In genomic region chr19:6739390-6739883, GRCh38 we compare ENCODE assay signal across 8 cellular contexts. TPM values are rescaled to one million over a fixed set of nuclear protein-coding genes. Genes with fewer than 3 reads are reported as not detected.
DNase-seq lines count a peak whose midpoint lies in the region; ATAC-seq, FAIRE-seq and TF ChIP-seq lines count a peak whose summit lies in the region.

Gene TRIP10 (plus strand): TSS chr19:6739680. CDS start chr19:6739762, 82 bp downstream.

- peak within 1 kb of the TSS; percentile 98 for H3K27ac Mint-ChIP-seq in activated CD4-positive, alpha-beta memory T cell treated with anti-CD3 and anti-CD28 coated beads for 36 hours

- H3K9ac ChIP-seq in HepG2 (ENCODE audit: insufficient read depth, low read depth, low read length) = peak within 1 kb of the TSS; percentile 76

- no peak for TF ChIP-seq EP300 in HepG2 (IDR thresholded peaks at IDR 0.05; ENCODE audit: low read depth in 2 of 2, low read length in 2 of 2)
- TF ChIP-seq EP300 in HepG2 (CRISPR knock-in tag; IDR thresholded peaks at IDR 0.05; ENCODE audit: borderline replicate concordance) = no peak

- H3K4me1 Mint-ChIP-seq in activated CD4-positive, alpha-beta memory T cell treated with anti-CD3 and anti-CD28 coated beads for 36 hours (ENCODE audit: low read depth) = peaks cover 37% of the 10 kb centered on the region

- BruUV-seq in HepG2 (replicated peaks; lab: Mats Ljungman, UMichigan) = no TSS peak

- H3K4me3 Mint-ChIP-seq in activated CD4-positive, alpha-beta memory T cell treated with anti-CD3 and anti-CD28 coated beads for 36 hours = peak within 1 kb of the TSS; percentile 98

- peak in 1 of 2 experiments; percentile 48; a peak in 1 of 4 replicates for TF ChIP-seq POLR2A in HepG2 (IDR thresholded peaks at IDR 0.05; ENCODE audit: insufficient read depth in 1 of 2, low read depth in 2 of 2, low read length in 2 of 2)

- no peaks in the 10 kb centered on the region for H3K27me3 Mint-ChIP-seq in activated CD4-positive, alpha-beta memory T cell treated with anti-CD3 and anti-CD28 coated beads for 36 hours

- TF ChIP-seq CTCF in dorsolateral prefrontal cortex (IDR thresholded peaks at IDR 0.05 in 54 of 56, conservative IDR thresholded peaks at IDR 0.05 in 2 of 56; ENCODE audit: low read depth in 1 of 56, partially characterized antibody in 56 of 56) (no peak), HepG2 (CRISPR knock-in tag; IDR thresholded peaks at IDR 0.05) (no peak)

- H3K36me3 Mint-ChIP-seq in activated CD4-positive, alpha-beta memory T cell treated with anti-CD3 and anti-CD28 coated beads for 36 hours = peaks cover 24% of the 10 kb centered on the region

- TF ChIP-seq RAD21 in HepG2 (CRISPR knock-in tag; IDR thresholded peaks at IDR 0.05) = no peak

- no peak for FAIRE-seq in HepG2 (lab: Jason Lieb, UNC)

- peak; percentile 81 for DNase-seq in GM19238 (ENCODE audit: insufficient read length, low spot score)
- DNase-seq in NCI-H446 treated with DMSO at 0.1 percent for 48 hours (lab: John Stamatoyannopoulos, UW) = peak; percentile 49
- peak; percentile 89 for DNase-seq in activated CD4-positive, alpha-beta memory T cell treated with anti-CD3 and anti-CD28 coated beads for 36 hours
- peak; percentile 52 to 84 (median 70) for DNase-seq in dorsolateral prefrontal cortex
- peak; percentile 68 for DNase-seq in HepG2 (ENCODE audit: low spot score)
- peak; percentile 75 for DNase-seq in stimulated activated CD4-positive, alpha-beta T cell treated with anti-CD3 and anti-CD28 coated beads, Interleukin-2, amount 100 ng/mL, for 4 hours (ENCODE audit: low read depth)
- no peak for DNase-seq in OCI-M2 (lab: John Stamatoyannopoulos, UW; ENCODE audit: unreplicated experiment)

- no peaks in the 10 kb centered on the region for H3K9me3 ChIP-seq in HepG2 (ENCODE audit: low read length)

- WGBS in HepG2 (ENCODE audit: low lambda C conversion rate) = 2% methylated on average over 24 of the region's 47 CpGs

- in situ Hi-C loops in HepG2 (cut with HindIII; ENCODE audit: extremely low pct_ligation_motif_present, low pct_unique_long_range_greater_than_20kb) = loop anchor here (5.0 kb wide), 1 partner anchor 123 kb away; no protein-coding TSS in a partner anchor

- H4K20me1 ChIP-seq in HepG2 (ENCODE audit: insufficient read depth, low read length) = peaks cover 16% of the 10 kb centered on the region

- peak within 1 kb of the TSS; percentile 93 for H3K4me2 ChIP-seq in HepG2 (ENCODE audit: low read depth, low read length)

- H3K27me3 ChIP-seq in dorsolateral prefrontal cortex (peaks cover 0 to 14% (median 0%) of the 10 kb centered on the region in 45 donors), HepG2 (ENCODE audit: control insufficient read depth in 1 of 2, insufficient read depth in 2 of 2, low read length in 2 of 2) (no peaks in the 10 kb centered on the region; a peak in 1 of 5 replicates)

- H2AFZ ChIP-seq in HepG2 (ENCODE audit: low read length) = no peak within 1 kb of the TSS

- H3K27ac ChIP-seq in dorsolateral prefrontal cortex (peak within 1 kb of the TSS; percentile 9 to 100 (median 95)), HepG2 (ENCODE audit: extremely low read length, insufficient read depth, low read length) (peak within 1 kb of the TSS; percentile 80)

- H3K4me1 ChIP-seq in HepG2 (ENCODE audit: insufficient read depth, low read length) = peaks cover 62% of the 10 kb centered on the region

- ATAC-seq in HepG2 (no peak), GM21367 (IDR thresholded peaks at IDR 0.05; ENCODE audit: unreplicated experiment) (no peak)

- H3K79me2 ChIP-seq in HepG2 (ENCODE audit: insufficient read depth, low read length) = peaks cover 32% of the 10 kb centered on the region

- H3K9me3 Mint-ChIP-seq in activated CD4-positive, alpha-beta memory T cell treated with anti-CD3 and anti-CD28 coated beads for 36 hours = no peaks in the 10 kb centered on the region

- intact Hi-C loops in activated CD4-positive, alpha-beta memory T cell treated with anti-CD3 and anti-CD28 coated beads for 36 hours (cut with micrococcal nuclease) = loop anchor here (5.0 to 10.0 kb wide), 3 partner anchors 122 to 365 kb away; partner anchors contain the start of genes ALKBH7 and PSPN
- intact Hi-C loops in dorsolateral prefrontal cortex (cut with DNase I) = loop anchor here (5.0 kb wide), 4 partner anchors 207 to 1093 kb away; partner anchors contain the start of genes EVI5L (in 1 of the 2), PSPN (in 1 of the 2) and TNFSF9 (in 1 of the 2)
- intact Hi-C loops in HepG2 (cut with micrococcal nuclease; ENCODE audit: unreplicated experiment) = loop anchor here (10.0 kb wide), 1 partner anchor 1135 kb away; the partner anchor contains the start of gene PRR36

- POLR2A ChIA-PET in activated CD4-positive, alpha-beta memory T cell treated with anti-CD3 and anti-CD28 coated beads for 36 hours (lab: Charles Lee) = interaction anchor here (0.9 to 3.6 kb wide), 2 partner anchors 28 to 124 kb away, joined by 3 to 27 read pairs; partner anchors contain the start of gene SH2D3A
- POLR2A ChIA-PET in HepG2 (lab: Yijun Ruan, JAX) = interaction anchor here (1.4 to 5.4 kb wide), 4 partner anchors 14 to 124 kb away, joined by 11 to 278 read pairs (median 51); partner anchors contain the start of gene C3

- CTCF ChIA-PET in activated CD4-positive, alpha-beta memory T cell treated with anti-CD3 and anti-CD28 coated beads for 36 hours (lab: Charles Lee) = interaction anchor here (0.7 to 7.0 kb wide), 11 partner anchors 9 to 222 kb away, joined by 3 to 106 read pairs (median 18); partner anchors contain the start of genes SH2D3A and VAV1
- CTCF ChIA-PET in HepG2 (lab: Yijun Ruan, JAX; ENCODE audit: low intra/inter-chr PET ratio, low total read pairs) = interaction anchor here (3.1 to 3.4 kb wide), 3 partner anchors 14 to 124 kb away, joined by 17 to 31 read pairs (median 25); no protein-coding TSS in a partner anchor

- H3K4me3 ChIP-seq in dorsolateral prefrontal cortex (peak within 1 kb of the TSS; percentile 42 to 91 (median 66)), HepG2 (replicated peaks in 1 of 3; ENCODE audit: insufficient read depth in 1 of 3, low read depth in 2 of 3, low read length in 3 of 3) (peak within 1 kb of the TSS; percentile 89 to 100 (median 92))

- peaks cover 4 to 17% of the 10 kb centered on the region in 2 experiments; a peak in 4 of 5 replicates for H3K36me3 ChIP-seq in HepG2 (replicated peaks in 1 of 2; ENCODE audit: control insufficient read depth in 1 of 2, insufficient read depth in 2 of 2, low read length in 2 of 2)

TF ChIP-seq in HepG2, 621 proteins besides CTCF, POLR2A, EP300 and RAD21 (continues in another document):
- no peak for TF ChIP-seq BATF2 (CRISPR knock-in tag; IDR thresholded peaks at IDR 0.05)
- peak; percentile 26; the same call in 1 of the 2 replicates for TF ChIP-seq MAZ (IDR thresholded peaks at IDR 0.05; ENCODE audit: borderline replicate concordance, low read depth, low read length)
- no peak for TF ChIP-seq MAZ (CRISPR knock-in tag; IDR thresholded peaks at IDR 0.05; ENCODE audit: low read depth)
- TF ChIP-seq, protein P1, sequence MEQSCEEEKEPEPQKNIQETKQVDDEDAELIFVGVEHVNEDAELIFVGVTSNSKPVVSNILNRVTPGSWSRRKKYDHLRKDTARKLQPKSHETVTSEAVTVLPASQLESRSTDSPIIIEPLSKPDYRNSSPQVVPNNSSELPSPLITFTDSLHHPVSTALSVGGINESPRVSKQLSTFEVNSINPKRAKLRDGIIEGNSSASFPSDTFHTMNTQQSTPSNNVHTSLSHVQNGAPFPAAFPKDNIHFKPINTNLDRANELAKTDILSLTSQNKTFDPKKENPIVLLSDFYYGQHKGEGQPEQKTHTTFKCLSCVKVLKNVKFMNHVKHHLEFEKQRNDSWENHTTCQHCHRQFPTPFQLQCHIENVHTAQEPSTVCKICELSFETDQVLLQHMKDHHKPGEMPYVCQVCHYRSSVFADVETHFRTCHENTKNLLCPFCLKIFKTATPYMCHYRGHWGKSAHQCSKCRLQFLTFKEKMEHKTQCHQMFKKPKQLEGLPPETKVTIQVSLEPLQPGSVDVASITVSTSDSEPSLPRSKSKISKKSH (CRISPR knock-in tag; IDR thresholded peaks at IDR 0.05; ENCODE audit: borderline replicate concordance) = no peak

RNA-seq across cellular contexts. Expression of gene TRIP10, which starts in this region (rescaled TPM):
- total RNA-seq in activated CD4-positive, alpha-beta memory T cell treated with anti-CD3 and anti-CD28 coated beads for 36 hours = 10 to 100 TPM; 55.9 to 56.2 TPM
- 10 to 100 TPM in 97 of 120 experiments, 1 to 10 TPM in 23; 4.5 to 54.0 (median 14.5) TPM for total RNA-seq in dorsolateral prefrontal cortex
- total RNA-seq in HepG2 (2016; rRNA removed; fragmentation: Illumina TruSeq; extraction: Trizol) = 24.1 and 32.5 TPM in 2 replicates
- total RNA-seq in HepG2 (2016; cell fraction: cytosol; rRNA removed; fragmentation: Illumina TruSeq; extraction: Trizol; ENCODE audit: low read depth) = 14.5 and 17.4 TPM in 2 replicates
- total RNA-seq in HepG2 (2016; cell fraction: insoluble cytoplasmic fraction; rRNA removed; fragmentation: Illumina TruSeq; extraction: Trizol) = 21.0 and 35.2 TPM in 2 replicates
- 24.2 and 24.9 TPM in 2 replicates for total RNA-seq in HepG2 (2016; cell fraction: membrane; rRNA removed; fragmentation: Illumina TruSeq; extraction: Trizol)
- total RNA-seq in HepG2 (2016; cell fraction: nucleus; rRNA removed; fragmentation: Illumina TruSeq; extraction: Trizol) = 15.8 and 19.9 TPM in 2 replicates
- 33.2 and 39.4 TPM in 2 replicates for polyA plus RNA-seq in HepG2 (2011; rRNA removed)
- polyA plus RNA-seq in HepG2 (2011; cell fraction: cytosol; rRNA removed) = 27.2 and 31.9 TPM in 2 replicates
- polyA plus RNA-seq in HepG2 (2011; cell fraction: nucleus; rRNA removed) = 93.2 and 99.5 TPM in 2 replicates
- polyA plus RNA-seq in HepG2 (2012) = 45.5 and 60.4 TPM in 2 replicates
- polyA plus RNA-seq in HepG2 (2016; cell fraction: cytosol; fragmentation: Illumina TruSeq; extraction: Trizol; ENCODE audit: low read depth) = 20.7 and 22.0 TPM in 2 replicates
- 32.6 and 39.0 TPM in 2 replicates for polyA plus RNA-seq in HepG2 (2016; cell fraction: insoluble cytoplasmic fraction; fragmentation: Illumina TruSeq; extraction: Trizol; ENCODE audit: low read depth)
- polyA plus RNA-seq in HepG2 (2016; cell fraction: membrane; fragmentation: Illumina TruSeq; extraction: Trizol; ENCODE audit: low read depth) = 29.2 and 30.7 TPM in 2 replicates
- polyA plus RNA-seq in HepG2 (2016; cell fraction: nucleus; fragmentation: Illumina TruSeq; extraction: Trizol; ENCODE audit: insufficient read depth, low read depth) = 79.8 and 91.2 TPM in 2 replicates
- 17.1 and 24.3 TPM in 2 replicates for polyA minus RNA-seq in HepG2 (2011; rRNA and poly(A)+ RNA removed; ENCODE audit: low replicate concordance)
- polyA minus RNA-seq in HepG2 (2011; cell fraction: cytosol; rRNA and poly(A)+ RNA removed) = 14.9 and 15.0 TPM in 2 replicates
- polyA minus RNA-seq in HepG2 (2011; cell fraction: nucleus; rRNA and poly(A)+ RNA removed) = 19.4 and 20.3 TPM in 2 replicates
